8 cellular contexts compared by ENCODE assay signal in the genomic region with DNA sequence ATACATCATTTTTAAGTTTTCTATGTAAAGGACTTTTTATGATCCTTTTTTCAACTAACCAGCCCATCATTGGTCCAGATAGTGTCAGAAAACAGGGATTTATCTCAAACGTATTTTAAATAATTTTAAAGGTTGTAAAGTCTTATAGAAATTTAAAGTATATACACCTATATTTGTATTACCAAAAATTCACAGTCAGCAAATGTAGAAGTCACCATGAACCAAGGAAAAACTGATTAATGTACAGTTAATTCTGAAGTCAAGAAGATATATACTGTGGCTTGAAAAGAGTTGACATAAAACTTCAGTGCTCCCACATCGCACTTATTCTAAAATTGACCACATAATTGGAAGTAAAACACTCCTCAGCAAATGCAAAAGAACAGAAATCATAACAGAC.
"Had no signal": no experiment of that assay in that cellular context is flagged by ENCODE, and none has a peak within 500 bp of the region (broad histone marks: within the 10 kb centered on the region; RNA-seq: fewer than 3 reads in every experiment).

No MANE protein-coding gene starts in this region.

- DNase-seq: GM23248, GOT3, H7, HFFc6, KG1 had no signal

- ATAC-seq: HCT116 had no signal

- H3K9me3 ChIP-seq: HAP-1 had no signal

- H3K27ac ChIP-seq: GM23248, HL-60 had no signal

- H3K9ac ChIP-seq: GM23248 had no signal

- H2AFZ ChIP-seq: GM23248 had no signal

- H3K36me3 ChIP-seq: HAP-1 had no signal

- H3K4me3 ChIP-seq: GM23248, HAP-1 had no signal

- H3K4me1 ChIP-seq: HAP-1 had no signal
